8 cellular contexts compared by ENCODE assay signal in the genomic region with DNA sequence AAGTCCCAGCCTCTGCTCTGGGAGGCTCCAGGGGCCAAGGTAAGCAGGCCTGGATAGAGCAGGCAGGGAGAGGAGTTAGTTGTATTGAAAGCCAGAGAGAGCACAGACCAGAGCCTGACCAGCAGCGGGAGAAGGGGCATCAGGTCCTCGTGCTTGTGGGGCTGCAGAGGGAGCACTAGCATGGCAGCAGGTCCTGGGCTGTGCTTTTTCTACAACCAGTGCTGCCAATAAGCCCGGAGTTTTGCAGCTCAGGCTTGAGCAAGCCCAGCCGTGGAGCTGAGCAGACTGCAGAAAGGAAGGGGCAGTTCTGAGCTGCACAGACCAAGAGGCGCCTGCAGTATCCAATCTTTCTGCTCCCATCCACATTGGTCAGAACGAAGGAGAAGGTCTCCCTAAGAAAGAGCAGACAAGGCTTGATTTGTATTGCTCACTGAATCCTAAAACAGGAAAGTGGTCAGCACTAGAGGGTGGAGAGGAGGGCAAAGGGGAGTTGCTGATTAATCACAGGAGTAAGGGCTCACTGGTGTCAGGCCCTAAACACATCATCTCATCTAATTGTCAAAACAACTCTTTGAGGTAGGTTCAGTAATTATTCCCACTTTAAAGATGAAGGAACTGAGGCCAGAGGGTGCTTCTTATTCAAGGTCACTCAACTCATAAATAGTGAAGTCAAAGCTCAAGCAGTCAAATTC. TPM values are rescaled to one million over a fixed set of nuclear protein-coding genes. Genes with fewer than 3 reads are reported as not detected.
DNase-seq lines count a peak whose midpoint lies in the region; ATAC-seq and TF ChIP-seq lines count a peak whose summit lies in the region.

No MANE protein-coding gene starts in this region.

- H3K27ac ChIP-seq in parathyroid adenoma = no peak overlapping the region
- no peak overlapping the region for H3K27ac ChIP-seq in prostate gland

- 59% methylated on average over 5 of the region's 6 CpGs for WGBS in prostate gland

- peaks cover 65% of the 10 kb centered on the region for H3K36me3 Mint-ChIP-seq in central memory CD8-positive, alpha-beta T cell (ENCODE audit: insufficient read depth)

- H3K27me3 ChIP-seq in parathyroid adenoma (ENCODE audit: control insufficient read depth, insufficient read depth, low read length) (no peaks in the 10 kb centered on the region), prostate gland (replicated peaks; ENCODE audit: insufficient read depth) (no peaks in the 10 kb centered on the region)

- no peak overlapping the region for H3K4me2 ChIP-seq in parathyroid adenoma (ENCODE audit: low read length)

- peak overlapping the region; percentile 99 for H3K4me3 Mint-ChIP-seq in central memory CD8-positive, alpha-beta T cell

- H3K4me1 ChIP-seq in parathyroid adenoma = peaks cover 16% of the 10 kb centered on the region
- peaks cover 7% of the 10 kb centered on the region for H3K4me1 ChIP-seq in prostate gland (replicated peaks)

- H3K36me3 ChIP-seq in parathyroid adenoma (ENCODE audit: control insufficient read depth, insufficient read depth, low read length) (no peaks in the 10 kb centered on the region), prostate gland (no peaks in the 10 kb centered on the region)

- ATAC-seq in central memory CD8-positive, alpha-beta T cell (replicated peaks; ENCODE audit: extremely low read depth, poor library complexity, severe bottlenecking) = peak; percentile 69

- H2AFZ ChIP-seq in parathyroid adenoma = no peak overlapping the region

- H3K9ac ChIP-seq in parathyroid adenoma = no peak overlapping the region

- no peaks in the 10 kb centered on the region for H3K9me3 ChIP-seq in parathyroid adenoma (ENCODE audit: control insufficient read depth, low read length)
- H3K9me3 ChIP-seq in prostate gland = no peaks in the 10 kb centered on the region

- H3K4me1 Mint-ChIP-seq in central memory CD8-positive, alpha-beta T cell = peaks cover 82% of the 10 kb centered on the region

- no peak for TF ChIP-seq POLR2A in prostate gland (IDR thresholded peaks at IDR 0.05)

- H3K27me3 Mint-ChIP-seq in central memory CD8-positive, alpha-beta T cell = no peaks in the 10 kb centered on the region

- intact Hi-C loops in prostate gland (cut with DNase I) = no loop called here

- H3K4me3 ChIP-seq in parathyroid adenoma (ENCODE audit: low read depth, low read length) (no peak overlapping the region), prostate gland (no peak overlapping the region)

- H3K79me2 ChIP-seq in parathyroid adenoma = no peaks in the 10 kb centered on the region

- peak overlapping the region; percentile 91 for H3K27ac Mint-ChIP-seq in central memory CD8-positive, alpha-beta T cell (ENCODE audit: low read depth)

- no peaks in the 10 kb centered on the region for H3K9me3 Mint-ChIP-seq in central memory CD8-positive, alpha-beta T cell

- peak; percentile 57 for DNase-seq in stimulated activated CD4-positive, alpha-beta T cell treated with anti-CD3 and anti-CD28 coated beads, Interleukin-12 subunit alpha, Interleukin-12 subunit beta, amount 100 ng/mL, for 4 hours
- no peak for DNase-seq in stimulated activated CD4-positive, alpha-beta T cell treated with anti-CD3 and anti-CD28 coated beads, Interleukin-2, amount 100 ng/mL, for 48 hours
- DNase-seq in T-helper 2 cell (peak; percentile 39 to 88 (median 65)), prostate gland (ENCODE audit: low spot score) (no peak), NCI-H1048 (lab: John Stamatoyannopoulos, UW) (no peak), NCI-H1105 treated with DMSO at 0.1 percent for 48 hours (lab: John Stamatoyannopoulos, UW) (no peak)
- DNase-seq in central memory CD8-positive, alpha-beta T cell (ENCODE audit: low spot score in 2 of 2) = peak in 1 of 2 donors; percentile 68

- TF ChIP-seq CTCF in parathyroid adenoma (IDR thresholded peaks at IDR 0.05) (peak; percentile 18), prostate gland (IDR thresholded peaks at IDR 0.05) (peak in 1 of 4 experiments; percentile 11)

RNA-seq across cellular contexts. Expression of a gene that starts 2.7 kb away (rescaled TPM):
- total RNA-seq in prostate gland = 10 to 100 TPM; 25.4 to 37.2 TPM

RNA-seq across cellular contexts. Expression of a gene that starts 29.8 kb away (rescaled TPM):
- total RNA-seq in prostate gland = 10 to 100 TPM in 1 of 2 donors, under 1 TPM in 1; 0.82 to 10.6 TPM

RNA-seq across cellular contexts. Expression of a gene that starts 57.7 kb away (rescaled TPM):
- total RNA-seq in prostate gland = 10 to 100 TPM; 32.2 to 52.5 TPM

RNA-seq across cellular contexts. Expression of a gene that starts 57.9 kb away (rescaled TPM):
- total RNA-seq in prostate gland = 10 to 100 TPM; 33.3 to 47.8 TPM

Comparison
In these comparisons a context has a peak if more than half of its experiments do, and no peak if none do; other contexts are left out.
1. DNase-seq: peak in stimulated activated CD4-positive, alpha-beta T cell treated with anti-CD3 and anti-CD28 coated beads, Interleukin-12 subunit alpha, Interleukin-12 subunit beta, amount 100 ng/mL, for 4 hours (single experiment) and T-helper 2 cell (5 of 5); none in stimulated activated CD4-positive, alpha-beta T cell treated with anti-CD3 and anti-CD28 coated beads, Interleukin-2, amount 100 ng/mL, for 48 hours (0 of 2), prostate gland (single experiment), NCI-H1048 (single experiment) and NCI-H1105 treated with DMSO at 0.1 percent for 48 hours (single experiment).